ENCODE assay signal across 9 cellular contexts in the genomic region with DNA sequence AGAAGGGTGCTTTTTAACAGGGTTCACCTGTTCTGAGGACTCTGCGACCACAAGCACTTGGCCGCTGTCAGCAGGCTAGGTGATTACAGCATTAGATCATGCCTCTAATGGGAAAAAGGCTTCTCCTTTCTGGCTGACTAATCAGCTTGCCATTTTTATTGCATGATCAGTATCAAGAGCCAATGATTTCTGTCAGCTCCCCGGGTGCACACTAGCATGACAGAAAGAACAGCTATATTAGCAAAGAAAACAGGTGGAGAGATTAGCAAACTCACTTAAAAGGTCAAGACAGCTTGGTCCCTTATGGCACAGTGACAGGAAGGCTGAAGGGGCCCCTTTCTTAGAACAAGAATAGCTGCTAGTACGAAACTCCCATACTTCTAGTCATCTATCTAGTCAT.
DNase-seq lines count a peak whose midpoint lies in the region; ATAC-seq and TF ChIP-seq lines count a peak whose summit lies in the region.
"Had no signal": no experiment of that assay in that cellular context is flagged by ENCODE, and none has a peak within 500 bp of the region (broad histone marks: within the 10 kb centered on the region; RNA-seq: fewer than 3 reads in every experiment).

No MANE protein-coding gene starts in this region.

- no peak overlapping the region for H3K27ac ChIP-seq in HEK293 (ENCODE audit: extremely low read depth, low read depth, low read length)
- H3K27ac ChIP-seq: BLaER1 had no signal

- DNase-seq in SIG-M5 treated with dmso at 0.1 percent for 504 hours (lab: John Stamatoyannopoulos, UW; ENCODE audit: unreplicated experiment) (peak; percentile 13), SIG-M5 (lab: John Stamatoyannopoulos, UW) (no peak), NCI-H524 (lab: John Stamatoyannopoulos, UW) (peak; percentile 68 to 96), foreskin fibroblast (peak; percentile 92 to 95), sciatic nerve (ENCODE audit: low spot score) (no peak), NCI-H526 treated with DMSO at 0.1 percent for 48 hours (lab: John Stamatoyannopoulos, UW) (no peak), KG1 (lab: John Stamatoyannopoulos, UW) (no peak)

- TF ChIP-seq CTCF in HEK293 (tag by site-specific recombination; IDR thresholded peaks at IDR 0.05), result no peak
- TF ChIP-seq CTCF in foreskin fibroblast (IDR thresholded peaks at IDR 0.05; ENCODE audit: low read depth, low read length), result no peak

- H3K4me3 ChIP-seq in HEK293 (ENCODE audit: low read depth, low read length) (no peak overlapping the region), foreskin fibroblast (ENCODE audit: low read depth in 1 of 2, low read length in 2 of 2) (no peak overlapping the region)
- H3K4me3 ChIP-seq: BLaER1 had no signal

- ATAC-seq in sciatic nerve, result no peak

- no peaks in the 10 kb centered on the region for H3K36me3 ChIP-seq in HEK293 (ENCODE audit: control insufficient read depth in 2 of 2, insufficient read depth in 1 of 2, low read length in 2 of 2)
- H3K36me3 ChIP-seq: BLaER1 had no signal

- POLR2A ChIA-PET in HEK293 (lab: Yijun Ruan, JAX), result interaction anchor here (1.7 kb wide), 1 partner anchor 235 kb away, joined by 9 read pairs; no protein-coding TSS in a partner anchor

- CTCF ChIA-PET in HEK293 (lab: Yijun Ruan, JAX), result interaction anchor here (1.0 to 3.0 kb wide), 7 partner anchors 9 to 245 kb away, joined by 3 to 18 read pairs (median 8); no protein-coding TSS in a partner anchor

- H3K4me1 ChIP-seq in HEK293 (ENCODE audit: control insufficient read depth, insufficient read depth, low read length), result 0 out of 2 replicates have a peak, but pooled peaks cover 2% of the 10 kb centered on the region

- intact Hi-C loops in sciatic nerve (cut with DNase I), result no loop called here

- H3K9me3 ChIP-seq in HEK293 (ENCODE audit: control insufficient read depth, insufficient read depth, low read depth, low read length), result no peaks in the 10 kb centered on the region
- H3K9me3 ChIP-seq: BLaER1 had no signal

TF ChIP-seq in HEK293, 187 proteins besides CTCF, POLR2A, EP300 and RAD21 (continues in another document):
- TF ChIP-seq ZNF341 (tag by site-specific recombination; IDR thresholded peaks at IDR 0.05; ENCODE audit: low read depth) (0 out of 2 replicates have a peak, but pooled peaks have one; percentile 34), ZNF530 (tag by site-specific recombination; IDR thresholded peaks at IDR 0.05; ENCODE audit: low read depth) (no peak), MYNN (tag by site-specific recombination; IDR thresholded peaks at IDR 0.05; ENCODE audit: borderline replicate concordance) (no peak), ZNF768 (tag by site-specific recombination; IDR thresholded peaks at IDR 0.05) (no peak), BCL11A (tag by site-specific recombination; IDR thresholded peaks at IDR 0.05; ENCODE audit: low read depth) (no peak), IKZF3 (tag by site-specific recombination; IDR thresholded peaks at IDR 0.05) (peak; percentile 64), SP3 (tag by site-specific recombination; IDR thresholded peaks at IDR 0.05) (peak; percentile 29; the same call in 1 of the 2 replicates), ZNF121 (tag by site-specific recombination; IDR thresholded peaks at IDR 0.05) (no peak), ZNF2 (tag by site-specific recombination; IDR thresholded peaks at IDR 0.05) (0 out of 2 replicates have a peak, but pooled peaks have one; percentile 29), ZEB2 (tag by site-specific recombination; IDR thresholded peaks at IDR 0.05) (peak; percentile 52), ZNF747 (tag by site-specific recombination; IDR thresholded peaks at IDR 0.05) (no peak), TRIM28 (IDR thresholded peaks at IDR 0.05; ENCODE audit: borderline replicate concordance, low read length) (peak; percentile 78; the same call in 1 of the 2 replicates), YY2 (tag by site-specific recombination; IDR thresholded peaks at IDR 0.05) (no peak), ZNF621 (tag by site-specific recombination; IDR thresholded peaks at IDR 0.05) (no peak), OSR2 (tag by site-specific recombination; IDR thresholded peaks at IDR 0.05) (peak; percentile 92), SCRT2 (tag by site-specific recombination; IDR thresholded peaks at IDR 0.05) (peak; percentile 75), HOXC10 (CRISPR knock-in tag; IDR thresholded peaks at IDR 0.05) (no peak), ZNF114 (tag by site-specific recombination; IDR thresholded peaks at IDR 0.05) (no peak), ZNF24 (tag by site-specific recombination; IDR thresholded peaks at IDR 0.05) (peak; percentile 86), ZBTB20 (tag by site-specific recombination; IDR thresholded peaks at IDR 0.05) (no peak), ZNF677 (tag by site-specific recombination; IDR thresholded peaks at IDR 0.05) (no peak), ZNF558 (tag by site-specific recombination; IDR thresholded peaks at IDR 0.05) (peak; percentile 17; the same call in 1 of the 2 replicates), ZNF184 (tag by site-specific recombination; IDR thresholded peaks at IDR 0.05) (0 out of 2 replicates have a peak, but pooled peaks have one; percentile 56), SP2 (tag by site-specific recombination; IDR thresholded peaks at IDR 0.05) (0 out of 2 replicates have a peak, but pooled peaks have one; percentile 30), ZFP41 (tag by site-specific recombination; IDR thresholded peaks at IDR 0.05; ENCODE audit: borderline replicate concordance) (no peak), GLIS1 (tag by site-specific recombination; IDR thresholded peaks at IDR 0.05) (0 out of 2 replicates have a peak, but pooled peaks have one; percentile 30)
- TF ChIP-seq, protein P1, sequence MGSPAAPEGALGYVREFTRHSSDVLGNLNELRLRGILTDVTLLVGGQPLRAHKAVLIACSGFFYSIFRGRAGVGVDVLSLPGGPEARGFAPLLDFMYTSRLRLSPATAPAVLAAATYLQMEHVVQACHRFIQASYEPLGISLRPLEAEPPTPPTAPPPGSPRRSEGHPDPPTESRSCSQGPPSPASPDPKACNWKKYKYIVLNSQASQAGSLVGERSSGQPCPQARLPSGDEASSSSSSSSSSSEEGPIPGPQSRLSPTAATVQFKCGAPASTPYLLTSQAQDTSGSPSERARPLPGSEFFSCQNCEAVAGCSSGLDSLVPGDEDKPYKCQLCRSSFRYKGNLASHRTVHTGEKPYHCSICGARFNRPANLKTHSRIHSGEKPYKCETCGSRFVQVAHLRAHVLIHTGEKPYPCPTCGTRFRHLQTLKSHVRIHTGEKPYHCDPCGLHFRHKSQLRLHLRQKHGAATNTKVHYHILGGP (tag by site-specific recombination; IDR thresholded peaks at IDR 0.05), result no peak
- TF ChIP-seq, protein P2, sequence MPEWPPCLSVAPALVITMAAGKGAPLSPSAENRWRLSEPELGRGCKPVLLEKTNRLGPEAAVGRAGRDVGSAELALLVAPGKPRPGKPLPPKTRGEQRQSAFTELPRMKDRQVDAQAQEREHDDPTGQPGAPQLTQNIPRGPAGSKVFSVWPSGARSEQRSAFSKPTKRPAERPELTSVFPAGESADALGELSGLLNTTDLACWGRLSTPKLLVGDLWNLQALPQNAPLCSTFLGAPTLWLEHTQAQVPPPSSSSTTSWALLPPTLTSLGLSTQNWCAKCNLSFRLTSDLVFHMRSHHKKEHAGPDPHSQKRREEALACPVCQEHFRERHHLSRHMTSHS (tag by site-specific recombination; IDR thresholded peaks at IDR 0.05), result peak; percentile 14; the same call in 1 of the 2 replicates
- TF ChIP-seq, protein P3, sequence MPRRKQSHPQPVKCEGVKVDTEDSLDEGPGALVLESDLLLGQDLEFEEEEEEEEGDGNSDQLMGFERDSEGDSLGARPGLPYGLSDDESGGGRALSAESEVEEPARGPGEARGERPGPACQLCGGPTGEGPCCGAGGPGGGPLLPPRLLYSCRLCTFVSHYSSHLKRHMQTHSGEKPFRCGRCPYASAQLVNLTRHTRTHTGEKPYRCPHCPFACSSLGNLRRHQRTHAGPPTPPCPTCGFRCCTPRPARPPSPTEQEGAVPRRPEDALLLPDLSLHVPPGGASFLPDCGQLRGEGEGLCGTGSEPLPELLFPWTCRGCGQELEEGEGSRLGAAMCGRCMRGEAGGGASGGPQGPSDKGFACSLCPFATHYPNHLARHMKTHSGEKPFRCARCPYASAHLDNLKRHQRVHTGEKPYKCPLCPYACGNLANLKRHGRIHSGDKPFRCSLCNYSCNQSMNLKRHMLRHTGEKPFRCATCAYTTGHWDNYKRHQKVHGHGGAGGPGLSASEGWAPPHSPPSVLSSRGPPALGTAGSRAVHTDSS (tag by site-specific recombination; IDR thresholded peaks at IDR 0.05), result no peak
- TF ChIP-seq, protein P4, sequence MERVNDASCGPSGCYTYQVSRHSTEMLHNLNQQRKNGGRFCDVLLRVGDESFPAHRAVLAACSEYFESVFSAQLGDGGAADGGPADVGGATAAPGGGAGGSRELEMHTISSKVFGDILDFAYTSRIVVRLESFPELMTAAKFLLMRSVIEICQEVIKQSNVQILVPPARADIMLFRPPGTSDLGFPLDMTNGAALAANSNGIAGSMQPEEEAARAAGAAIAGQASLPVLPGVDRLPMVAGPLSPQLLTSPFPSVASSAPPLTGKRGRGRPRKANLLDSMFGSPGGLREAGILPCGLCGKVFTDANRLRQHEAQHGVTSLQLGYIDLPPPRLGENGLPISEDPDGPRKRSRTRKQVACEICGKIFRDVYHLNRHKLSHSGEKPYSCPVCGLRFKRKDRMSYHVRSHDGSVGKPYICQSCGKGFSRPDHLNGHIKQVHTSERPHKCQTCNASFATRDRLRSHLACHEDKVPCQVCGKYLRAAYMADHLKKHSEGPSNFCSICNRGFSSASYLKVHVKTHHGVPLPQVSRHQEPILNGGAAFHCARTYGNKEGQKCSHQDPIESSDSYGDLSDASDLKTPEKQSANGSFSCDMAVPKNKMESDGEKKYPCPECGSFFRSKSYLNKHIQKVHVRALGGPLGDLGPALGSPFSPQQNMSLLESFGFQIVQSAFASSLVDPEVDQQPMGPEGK (tag by site-specific recombination; IDR thresholded peaks at IDR 0.05), result peak; percentile 55
- TF ChIP-seq, protein P5, sequence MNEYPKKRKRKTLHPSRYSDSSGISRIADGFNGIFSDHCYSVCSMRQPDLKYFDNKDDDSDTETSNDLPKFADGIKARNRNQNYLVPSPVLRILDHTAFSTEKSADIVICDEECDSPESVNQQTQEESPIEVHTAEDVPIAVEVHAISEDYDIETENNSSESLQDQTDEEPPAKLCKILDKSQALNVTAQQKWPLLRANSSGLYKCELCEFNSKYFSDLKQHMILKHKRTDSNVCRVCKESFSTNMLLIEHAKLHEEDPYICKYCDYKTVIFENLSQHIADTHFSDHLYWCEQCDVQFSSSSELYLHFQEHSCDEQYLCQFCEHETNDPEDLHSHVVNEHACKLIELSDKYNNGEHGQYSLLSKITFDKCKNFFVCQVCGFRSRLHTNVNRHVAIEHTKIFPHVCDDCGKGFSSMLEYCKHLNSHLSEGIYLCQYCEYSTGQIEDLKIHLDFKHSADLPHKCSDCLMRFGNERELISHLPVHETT (tag by site-specific recombination; IDR thresholded peaks at IDR 0.05), result 0 out of 2 replicates have a peak, but pooled peaks have one; percentile 30

Comparison
In these comparisons a context has a peak if more than half of its experiments do, and no peak if none do; other contexts are left out.
1. DNase-seq: peak in SIG-M5 treated with dmso at 0.1 percent for 504 hours (single experiment), NCI-H524 (2 of 2) and foreskin fibroblast (2 of 2); none in SIG-M5 (single experiment), sciatic nerve (single experiment), NCI-H526 treated with DMSO at 0.1 percent for 48 hours (single experiment) and KG1 (single experiment).